12 cellular contexts compared by ENCODE assay signal in the genomic region with DNA sequence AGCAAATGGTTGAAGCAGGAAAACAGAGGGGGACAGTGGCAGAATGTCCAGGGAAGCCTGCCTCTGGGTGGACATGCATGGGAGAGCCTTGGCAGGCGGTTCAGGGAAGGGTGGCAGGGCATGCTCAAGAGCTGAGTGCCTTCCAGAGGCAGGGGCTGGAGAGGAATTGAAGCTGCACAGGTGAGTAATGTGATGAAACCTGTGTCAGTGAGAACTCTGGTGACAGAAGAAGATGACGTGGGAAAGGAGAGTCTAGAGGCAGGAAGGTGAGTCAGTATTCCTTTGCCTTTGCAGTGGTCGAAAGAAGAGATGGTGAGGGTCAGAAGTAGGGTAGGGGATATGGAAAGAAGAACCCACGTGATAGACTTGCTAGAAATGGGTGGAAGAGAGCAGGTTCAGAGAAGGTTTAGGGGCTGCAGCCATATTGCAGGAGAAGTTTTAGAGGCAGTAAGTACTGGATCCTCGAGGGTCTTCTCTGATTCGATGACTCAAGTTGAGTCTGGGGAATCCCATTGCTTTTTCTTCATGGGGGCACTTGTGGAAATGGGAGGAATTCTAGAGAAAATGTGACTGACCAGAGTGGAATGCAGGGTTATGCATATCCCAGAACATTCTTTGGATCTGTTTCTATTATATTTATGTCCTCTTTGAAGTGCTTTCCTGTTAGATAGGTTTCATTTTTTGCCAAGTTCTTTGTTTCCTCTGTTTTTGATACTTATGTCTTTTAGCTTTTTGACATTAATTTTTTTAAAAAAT. TPM values are rescaled to one million over a fixed set of nuclear protein-coding genes. Genes with fewer than 3 reads are reported as not detected.
DNase-seq lines count a peak whose midpoint lies in the region; ATAC-seq and TF ChIP-seq lines count a peak whose summit lies in the region.
"Had no signal": no experiment of that assay in that cellular context is flagged by ENCODE, and none has a peak within 500 bp of the region (broad histone marks: within the 10 kb centered on the region; RNA-seq: fewer than 3 reads in every experiment).

No MANE protein-coding gene starts in this region.

- no peak for ATAC-seq in HG02884 (IDR thresholded peaks at IDR 0.05; ENCODE audit: unreplicated experiment)

- TF ChIP-seq CTCF in AG04449 (IDR thresholded peaks at IDR 0.05; ENCODE audit: insufficient read depth, low read length, missing control alignments) = no peak
- no peak for TF ChIP-seq CTCF in brain microvascular endothelial cell (IDR thresholded peaks at IDR 0.05; ENCODE audit: low read depth, low read length, missing control alignments)

- no peaks in the 10 kb centered on the region for H3K27me3 ChIP-seq in brain microvascular endothelial cell (replicated peaks)
- H3K27me3 ChIP-seq: pancreas had no signal

- in situ Hi-C loops in brain microvascular endothelial cell (cut with HindIII; ENCODE audit: low pct_ligation_motif_present, low sequenced_read_pairs) = no loop called here

- peaks cover 32% of the 10 kb centered on the region for H3K36me3 ChIP-seq in brain microvascular endothelial cell (replicated peaks)

- POLR2A ChIA-PET in AG04449 (lab: Yijun Ruan, JAX) = interaction anchor here (1.0 kb wide), 1 partner anchor 37 kb away, joined by 4 read pairs; a partner anchor contains a TSS

- CTCF ChIA-PET in AG04449 (lab: Yijun Ruan, JAX) = interaction anchor here (1.6 kb wide), 1 partner anchor 30 kb away, joined by 6 read pairs; no protein-coding TSS in a partner anchor

- H3K4me3 ChIP-seq in AG04449 (ENCODE audit: low read depth, low read length) = no peak overlapping the region
- no peak overlapping the region for H3K4me3 ChIP-seq in brain microvascular endothelial cell (ENCODE audit: low read depth, low read length)
- H3K4me3 ChIP-seq: pancreas had no signal

- H3K27ac ChIP-seq in brain microvascular endothelial cell = peak overlapping the region; percentile 33
- H3K27ac ChIP-seq: pancreas had no signal

- DNase-seq in AG04449 (ENCODE audit: low read depth, low spot score) (peak; percentile 17), HK-2 (ENCODE audit: unreplicated experiment) (peak; percentile 17), brain microvascular endothelial cell (peak; percentile 67), lung microvascular endothelial cell (ENCODE audit: low read depth in 2 of 2) (peak; percentile 67 to 81), COLO829 (ENCODE audit: low spot score) (no peak), NCI-H1694 treated with DMSO at 0.1 percent for 48 hours (lab: John Stamatoyannopoulos, UW) (no peak), MV-4-11 (lab: John Stamatoyannopoulos, UW) (no peak)
- DNase-seq: Calu3, hypothalamus, NCI-H2171 treated with DMSO at 0.1 percent for 48 hours, pancreas had no signal

RNA-seq across cellular contexts. Expression of a gene that starts 37.4 kb away (rescaled TPM):
- 24.2 and 32.3 TPM in 2 replicates for total RNA-seq in lung microvascular endothelial cell

RNA-seq across cellular contexts. Expression of a gene that starts 45.7 kb away (rescaled TPM):
- total RNA-seq in lung microvascular endothelial cell = 0.87 and 2.2 TPM in 2 replicates

Comparison
In these comparisons a context has a peak if more than half of its experiments do, and no peak if none do; other contexts are left out.
1. DNase-seq: peak in AG04449 (single experiment), HK-2 (single experiment), brain microvascular endothelial cell (single experiment) and lung microvascular endothelial cell (2 of 2); none in COLO829 (single experiment), NCI-H1694 treated with DMSO at 0.1 percent for 48 hours (single experiment) and MV-4-11 (single experiment).